8 cellular contexts compared by ENCODE assay signal in the genomic region with DNA sequence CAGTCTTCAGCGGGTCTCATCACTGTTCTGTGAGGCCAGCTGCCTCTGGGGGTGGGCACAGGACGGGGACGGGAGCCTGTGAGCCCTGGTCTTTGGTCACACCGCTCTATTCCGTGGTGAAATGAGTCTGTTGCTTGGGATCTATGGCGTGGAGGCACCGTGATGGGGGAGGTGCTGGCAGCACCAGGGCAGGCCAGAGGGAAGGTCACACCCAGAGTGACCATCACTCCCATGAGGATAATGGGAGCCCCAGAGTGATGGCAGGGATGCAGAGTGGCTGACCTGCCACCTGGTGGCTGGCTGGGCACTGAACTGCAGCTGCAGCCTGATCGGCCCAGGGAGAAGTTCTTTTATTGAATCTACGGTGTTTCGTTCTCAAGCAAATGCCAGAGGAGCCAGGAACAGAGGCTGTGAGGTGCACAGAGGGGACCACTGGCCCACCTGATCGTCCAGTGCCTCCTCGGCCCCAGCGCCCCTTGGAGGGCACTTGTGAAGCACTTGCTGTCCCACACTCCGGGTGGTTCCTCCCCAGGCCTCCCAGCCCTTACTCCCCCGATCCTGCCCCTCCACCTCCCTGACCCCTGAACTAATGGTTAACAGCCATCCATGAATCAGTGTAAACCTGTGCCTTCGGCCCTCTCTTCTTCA. TPM values are rescaled to one million over a fixed set of nuclear protein-coding genes. Genes with fewer than 3 reads are reported as not detected.
A peak's percentile ranks its signal among the peaks of the same experiment; 100 is the strongest.
DNase-seq lines count a peak whose midpoint lies in the region; ATAC-seq and TF ChIP-seq lines count a peak whose summit lies in the region.

No MANE protein-coding gene starts in this region.

- no peak overlapping the region for H3K4me3 Mint-ChIP-seq in type B pancreatic cell

- H3K27me3 Mint-ChIP-seq in type B pancreatic cell, result peaks cover 5% of the 10 kb centered on the region

- ATAC-seq in HG03135 (IDR thresholded peaks at IDR 0.05; ENCODE audit: unreplicated experiment) (no peak), HG02623 (IDR thresholded peaks at IDR 0.05; ENCODE audit: unreplicated experiment) (no peak)

- no peaks in the 10 kb centered on the region for H3K36me3 Mint-ChIP-seq in type B pancreatic cell

- DNase-seq in COLO668 (lab: John Stamatoyannopoulos, UW; ENCODE audit: unreplicated experiment) (peak; percentile 50), HS-27A (ENCODE audit: low read depth) (peak; percentile 61), amygdala (lab: John Stamatoyannopoulos, UW) (peak in 36 of 56 donors; percentile 25 to 78 (median 50)), iris pigment epithelial cell (ENCODE audit: low read depth) (peak; percentile 28), type B pancreatic cell (ENCODE audit: extremely low spot score, unreplicated experiment) (no peak)
- DNase-seq in NK-92 treated with Interleukin-12 subunit alpha and Interleukin-12 subunit beta, amount 100 ng/mL, for 24 hours (lab: John Stamatoyannopoulos, UW), result no peak

- peak; percentile 75 for TF ChIP-seq CTCF in type B pancreatic cell (conservative IDR thresholded peaks at IDR 0.05)

- H3K27ac Mint-ChIP-seq in type B pancreatic cell, result peak overlapping the region; percentile 33

- no peaks in the 10 kb centered on the region for H3K9me3 Mint-ChIP-seq in type B pancreatic cell

- peaks cover 16% of the 10 kb centered on the region for H3K4me1 Mint-ChIP-seq in type B pancreatic cell (ENCODE audit: unreplicated experiment)

RNA-seq across cellular contexts. Expression of gene KCNIP3, which starts 17.9 kb away (rescaled TPM):
- total RNA-seq in type B pancreatic cell (ENCODE audit: low replicate concordance), result 5.1 and 5.3 TPM in 2 replicates

RNA-seq across cellular contexts. Expression of gene PROM2, which starts 40.8 kb away (rescaled TPM):
- total RNA-seq in type B pancreatic cell (ENCODE audit: low replicate concordance), result 18.5 and 31.5 TPM in 2 replicates

Comparison
In these comparisons a context has a peak if more than half of its experiments do, and no peak if none do; other contexts are left out.
1. DNase-seq: peak in COLO668 (single experiment), HS-27A (single experiment), amygdala (36 of 56) and iris pigment epithelial cell (single experiment); none in type B pancreatic cell (single experiment) and NK-92 treated with Interleukin-12 subunit alpha and Interleukin-12 subunit beta, amount 100 ng/mL, for 24 hours (single experiment).